1 cellular context compared by ENCODE assay signal in genomic region chr6:144644776-144645175, GRCh38.
TF ChIP-seq lines count a peak whose summit lies in the region.

No MANE protein-coding gene starts in this region.

TF ChIP-seq in HepG2, 621 proteins besides CTCF, POLR2A, EP300 and RAD21 (continued from another document and continues in another):
- no peak for TF ChIP-seq ZNF574 (CRISPR knock-in tag; IDR thresholded peaks at IDR 0.05)
- no peak for TF ChIP-seq NFYB (CRISPR knock-in tag; IDR thresholded peaks at IDR 0.05)
- TF ChIP-seq ZNF569 (CRISPR knock-in tag; IDR thresholded peaks at IDR 0.05; ENCODE audit: borderline replicate concordance) = no peak
- no peak for TF ChIP-seq CBX1 (IDR thresholded peaks at IDR 0.05; ENCODE audit: low read depth)
- no peak for TF ChIP-seq ZBTB49 (CRISPR knock-in tag; IDR thresholded peaks at IDR 0.05; ENCODE audit: borderline replicate concordance)
- TF ChIP-seq ZNF883 (CRISPR knock-in tag; IDR thresholded peaks at IDR 0.05; ENCODE audit: not compliant biosample characterization) = no peak
- TF ChIP-seq ZNF747 (CRISPR knock-in tag; IDR thresholded peaks at IDR 0.05; ENCODE audit: borderline replicate concordance) = no peak
- no peak for TF ChIP-seq ZNF263 (CRISPR knock-in tag; IDR thresholded peaks at IDR 0.05)
- no peak for TF ChIP-seq ZSCAN25 (CRISPR knock-in tag; IDR thresholded peaks at IDR 0.05)
- peak; percentile 69; the same call in 1 of the 2 replicates for TF ChIP-seq ARID5B (CRISPR knock-in tag; IDR thresholded peaks at IDR 0.05)
- peak; percentile 30; the same call in 1 of the 2 replicates for TF ChIP-seq CEBPB (IDR thresholded peaks at IDR 0.05; ENCODE audit: borderline replicate concordance, low read depth, low read length)
- no peak for TF ChIP-seq SMC3 (IDR thresholded peaks at IDR 0.05; ENCODE audit: low read length)
- 0 out of 2 replicates have a peak, but pooled peaks have one; percentile 24 for TF ChIP-seq KDM1A (CRISPR knock-in tag; IDR thresholded peaks at IDR 0.05)
- TF ChIP-seq PHF5A (CRISPR knock-in tag; IDR thresholded peaks at IDR 0.05; ENCODE audit: low read depth, unreplicated experiment) = no peak
- no peak for TF ChIP-seq ZBTB25 (CRISPR knock-in tag; IDR thresholded peaks at IDR 0.05)
- peak; percentile 69 for TF ChIP-seq TEAD3 (CRISPR knock-in tag; optimal IDR thresholded peaks at IDR 0.05; ENCODE audit: borderline replicate concordance)
- no peak for TF ChIP-seq ZNF737 (CRISPR knock-in tag; IDR thresholded peaks at IDR 0.05; ENCODE audit: borderline replicate concordance)
- no peak for TF ChIP-seq ZSCAN9 (CRISPR knock-in tag; IDR thresholded peaks at IDR 0.05; ENCODE audit: borderline replicate concordance)
- no peak for TF ChIP-seq ZNF768 (CRISPR knock-in tag; IDR thresholded peaks at IDR 0.05)
- no peak for TF ChIP-seq HOXA3 (CRISPR knock-in tag; IDR thresholded peaks at IDR 0.05)
- TF ChIP-seq ZNF451 (CRISPR knock-in tag; IDR thresholded peaks at IDR 0.05) = no peak
- peak; percentile 22; the same call in 1 of the 2 replicates for TF ChIP-seq MAX (IDR thresholded peaks at IDR 0.05)
- no peak for TF ChIP-seq MYC (CRISPR knock-in tag; IDR thresholded peaks at IDR 0.05; ENCODE audit: borderline replicate concordance)
- no peak for TF ChIP-seq ZNF335 (CRISPR knock-in tag; IDR thresholded peaks at IDR 0.05)
- no peak for TF ChIP-seq ZNF839 (CRISPR knock-in tag; IDR thresholded peaks at IDR 0.05; ENCODE audit: borderline replicate concordance)
- TF ChIP-seq SP2 (CRISPR knock-in tag; IDR thresholded peaks at IDR 0.05) = no peak
- TF ChIP-seq CHD4 (IDR thresholded peaks at IDR 0.05; ENCODE audit: borderline replicate concordance, low read length) = no peak
- TF ChIP-seq RBFOX2 (IDR thresholded peaks at IDR 0.05; ENCODE audit: low read depth, low read length) = no peak
- TF ChIP-seq TCF12 (IDR thresholded peaks at IDR 0.05) = no peak
- no peak for TF ChIP-seq TCF12 (CRISPR knock-in tag; IDR thresholded peaks at IDR 0.05)
- TF ChIP-seq NR1H2 (CRISPR knock-in tag; IDR thresholded peaks at IDR 0.05; ENCODE audit: borderline replicate concordance, low read depth) = no peak
- peak; percentile 44; the same call in 1 of the 2 replicates for TF ChIP-seq ISL2 (CRISPR knock-in tag; IDR thresholded peaks at IDR 0.05)
- no peak for TF ChIP-seq ZNF180 (CRISPR knock-in tag; IDR thresholded peaks at IDR 0.05; ENCODE audit: borderline replicate concordance, low read depth)
- TF ChIP-seq ZNF205 (CRISPR knock-in tag; IDR thresholded peaks at IDR 0.05) = no peak
- TF ChIP-seq ETV6 (CRISPR knock-in tag; conservative IDR thresholded peaks at IDR 0.05) = no peak
- TF ChIP-seq KMT2B (CRISPR knock-in tag; IDR thresholded peaks at IDR 0.05) = no peak
- TF ChIP-seq RFX1 (IDR thresholded peaks at IDR 0.05) = no peak
- no peak for TF ChIP-seq CREBL2 (CRISPR knock-in tag; IDR thresholded peaks at IDR 0.05; ENCODE audit: borderline replicate concordance)
- no peak for TF ChIP-seq ZNF674 (CRISPR knock-in tag; IDR thresholded peaks at IDR 0.05; ENCODE audit: low read depth)
- no peak for TF ChIP-seq ZNF496 (CRISPR knock-in tag; IDR thresholded peaks at IDR 0.05; ENCODE audit: insufficient replicate concordance)
- no peak for TF ChIP-seq CENPBD1 (CRISPR knock-in tag; IDR thresholded peaks at IDR 0.05; ENCODE audit: borderline replicate concordance, low read depth)
- no peak for TF ChIP-seq TRIM22 (IDR thresholded peaks at IDR 0.05)
- no peak for TF ChIP-seq ZNF781 (CRISPR knock-in tag; IDR thresholded peaks at IDR 0.05; ENCODE audit: borderline replicate concordance, not compliant biosample characterization)
- TF ChIP-seq PHF20 (CRISPR knock-in tag; IDR thresholded peaks at IDR 0.05) = no peak
- no peak for TF ChIP-seq ZXDC (CRISPR knock-in tag; IDR thresholded peaks at IDR 0.05)
- TF ChIP-seq ZNF546 (CRISPR knock-in tag; conservative IDR thresholded peaks at IDR 0.05) = no peak
- no peak for TF ChIP-seq FOXK2 (IDR thresholded peaks at IDR 0.05)
- TF ChIP-seq CSRNP2 (CRISPR knock-in tag; conservative IDR thresholded peaks at IDR 0.05; ENCODE audit: low read depth) = no peak
- TF ChIP-seq ZNF570 (CRISPR knock-in tag; IDR thresholded peaks at IDR 0.05; ENCODE audit: borderline replicate concordance) = no peak
- TF ChIP-seq ZNF235 (CRISPR knock-in tag; IDR thresholded peaks at IDR 0.05; ENCODE audit: borderline replicate concordance) = no peak
- no peak for TF ChIP-seq MLX (CRISPR knock-in tag; IDR thresholded peaks at IDR 0.05)
- TF ChIP-seq SAP130 (CRISPR knock-in tag; IDR thresholded peaks at IDR 0.05; ENCODE audit: low read depth) = peak; percentile 25; the same call in 1 of the 2 replicates
